9 cellular contexts compared by ENCODE assay signal in genomic region chr3:52771334-52771681, GRCh38. TPM values are rescaled to one million over a fixed set of nuclear protein-coding genes. Genes with fewer than 3 reads are reported as not detected.
A peak's percentile ranks its signal among the peaks of the same experiment; 100 is the strongest.
DNase-seq lines count a peak whose midpoint lies in the region; TF ChIP-seq lines count a peak whose summit lies in the region.
"Had no signal": no experiment of that assay in that cellular context is flagged by ENCODE, and none has a peak within 500 bp of the region (broad histone marks: within the 10 kb centered on the region; RNA-seq: fewer than 3 reads in every experiment).

No MANE protein-coding gene starts in this region.

- CTCF ChIA-PET in HEK293 (lab: Yijun Ruan, JAX) = interaction anchor here (0.6 to 1.2 kb wide), 4 partner anchors 27 to 305 kb away, joined by 3 to 4 read pairs (median 3); no protein-coding TSS in a partner anchor

- no peaks in the 10 kb centered on the region for H3K9me3 Mint-ChIP-seq in activated T-helper 2 cell treated with anti-CD3 and anti-CD28 coated beads, Interferon-gamma antibody, Interleukin-2, Interleukin-4, amounts not matched to agents 10 μg/mL and 5 μg/mL and 100 μg/mL, durations not matched to agents 14 hours and 24 hours and 36 hours

- H3K36me3 ChIP-seq in HEK293 (ENCODE audit: control insufficient read depth in 2 of 2, insufficient read depth in 1 of 2, low read length in 2 of 2) = peaks cover 4 to 21% of the 10 kb centered on the region in 2 experiments; a peak in 2 of 3 replicates

- H3K27ac ChIP-seq in 22Rv1 = peak overlapping the region; percentile 91
- H3K27ac ChIP-seq in HEK293 (ENCODE audit: extremely low read depth, low read depth, low read length) = peak overlapping the region; percentile 72
- peak overlapping the region; percentile 78 for H3K27ac ChIP-seq in substantia nigra (ENCODE audit: low read depth, low read length, poor library complexity, severe bottlenecking)

- DNase-seq in activated T-helper 2 cell treated with anti-CD3 and anti-CD28 coated beads, Interferon-gamma antibody, Interleukin-2, Interleukin-4, amounts not matched to agents 10 μg/mL and 5 μg/mL and 100 μg/mL, durations not matched to agents 14 hours and 24 hours and 36 hours (ENCODE audit: low spot score) = no peak
- no peak for DNase-seq in substantia nigra (lab: John Stamatoyannopoulos, UW)
- DNase-seq in SHP77 (lab: John Stamatoyannopoulos, UW) = no peak
- DNase-seq in epidermal melanocyte (ENCODE audit: insufficient read length, low spot score) = no peak
- DNase-seq in NCI-H1930 (lab: John Stamatoyannopoulos, UW) = no peak

- H3K4me3 ChIP-seq in HEK293 (ENCODE audit: low read depth, low read length) (peak overlapping the region; percentile 94), iPS-18c (ENCODE audit: insufficient read depth, low read depth, low read length) (peak overlapping the region; percentile 96)

- H3K4me1 ChIP-seq in HEK293 (ENCODE audit: control insufficient read depth, insufficient read depth, low read length) = peaks cover 3% of the 10 kb centered on the region; the same call in 1 of the 2 replicates

- H3K4me1 Mint-ChIP-seq in activated T-helper 2 cell treated with anti-CD3 and anti-CD28 coated beads, Interferon-gamma antibody, Interleukin-2, Interleukin-4, amounts not matched to agents 10 μg/mL and 5 μg/mL and 100 μg/mL, durations not matched to agents 14 hours and 24 hours and 36 hours (ENCODE audit: low read depth) = peaks cover 18% of the 10 kb centered on the region

- H3K9me3 ChIP-seq in HEK293 (ENCODE audit: control insufficient read depth, insufficient read depth, low read depth, low read length) = no peaks in the 10 kb centered on the region
- H3K9me3 ChIP-seq in iPS-18c (ENCODE audit: control insufficient read depth, insufficient read depth, low read length) = no peaks in the 10 kb centered on the region

- no peaks in the 10 kb centered on the region for H3K27me3 Mint-ChIP-seq in activated T-helper 2 cell treated with anti-CD3 and anti-CD28 coated beads, Interferon-gamma antibody, Interleukin-2, Interleukin-4, amounts not matched to agents 10 μg/mL and 5 μg/mL and 100 μg/mL, durations not matched to agents 14 hours and 24 hours and 36 hours (ENCODE audit: low read depth)

- peak overlapping the region; percentile 92 for H3K4me3 Mint-ChIP-seq in activated T-helper 2 cell treated with anti-CD3 and anti-CD28 coated beads, Interferon-gamma antibody, Interleukin-2, Interleukin-4, amounts not matched to agents 10 μg/mL and 5 μg/mL and 100 μg/mL, durations not matched to agents 14 hours and 24 hours and 36 hours (ENCODE audit: low read depth)

- POLR2A ChIA-PET in HEK293 (lab: Yijun Ruan, JAX) = interaction anchor here (0.6 to 1.5 kb wide), 8 partner anchors 9 to 235 kb away, joined by 3 to 10 read pairs (median 4); partner anchors contain the start of genes GLT8D1, SPCS1 and UQCC5

- TF ChIP-seq CTCF in 22Rv1 (IDR thresholded peaks at IDR 0.05) = no peak
- TF ChIP-seq CTCF in HEK293 (tag by site-specific recombination; IDR thresholded peaks at IDR 0.05) = no peak

- intact Hi-C loops in activated T-helper 2 cell treated with anti-CD3 and anti-CD28 coated beads, Interferon-gamma antibody, Interleukin-2, Interleukin-4, amounts not matched to agents 10 μg/mL and 5 μg/mL and 100 μg/mL, durations not matched to agents 14 hours and 24 hours and 36 hours (cut with micrococcal nuclease) = no loop called here

- H3K36me3 Mint-ChIP-seq in activated T-helper 2 cell treated with anti-CD3 and anti-CD28 coated beads, Interferon-gamma antibody, Interleukin-2, Interleukin-4, amounts not matched to agents 10 μg/mL and 5 μg/mL and 100 μg/mL, durations not matched to agents 14 hours and 24 hours and 36 hours (ENCODE audit: low read depth) = peaks cover 11% of the 10 kb centered on the region

- peak overlapping the region; percentile 96 for H3K27ac Mint-ChIP-seq in activated T-helper 2 cell treated with anti-CD3 and anti-CD28 coated beads, Interferon-gamma antibody, Interleukin-2, Interleukin-4, amounts not matched to agents 10 μg/mL and 5 μg/mL and 100 μg/mL, durations not matched to agents 14 hours and 24 hours and 36 hours

TF ChIP-seq in HEK293, 187 proteins besides CTCF, POLR2A, EP300 and RAD21:
- TF ChIP-seq BCL11B (tag by site-specific recombination; IDR thresholded peaks at IDR 0.05; ENCODE audit: low read depth) (no peak), ELK4 (IDR thresholded peaks at IDR 0.05; ENCODE audit: borderline replicate concordance, low read depth, low read length) (no peak), ZNF610 (tag by site-specific recombination; IDR thresholded peaks at IDR 0.05; ENCODE audit: borderline replicate concordance) (0 out of 2 replicates have a peak, but pooled peaks have one; percentile 10), PATZ1 (tag by site-specific recombination; IDR thresholded peaks at IDR 0.05) (no peak), MZF1 (tag by site-specific recombination; IDR thresholded peaks at IDR 0.05; ENCODE audit: borderline replicate concordance) (no peak), ZNF701 (tag by site-specific recombination; IDR thresholded peaks at IDR 0.05) (no peak), ZNF221 (tag by site-specific recombination; IDR thresholded peaks at IDR 0.05; ENCODE audit: borderline replicate concordance) (no peak), HOXA7 (CRISPR knock-in tag; IDR thresholded peaks at IDR 0.05; ENCODE audit: borderline replicate concordance) (no peak), ZNF664 (tag by site-specific recombination; IDR thresholded peaks at IDR 0.05) (no peak), ZNF362 (tag by site-specific recombination; IDR thresholded peaks at IDR 0.05) (0 out of 2 replicates have a peak, but pooled peaks have one; percentile 44), ZNF24 (tag by site-specific recombination; IDR thresholded peaks at IDR 0.05) (no peak), ZNF335 (tag by site-specific recombination; conservative IDR thresholded peaks at IDR 0.05) (peak; percentile 50), KLF16 (tag by site-specific recombination; IDR thresholded peaks at IDR 0.05) (no peak), GLI2 (tag by site-specific recombination; IDR thresholded peaks at IDR 0.05; ENCODE audit: borderline replicate concordance, low read depth) (no peak), EGR2 (tag by site-specific recombination; IDR thresholded peaks at IDR 0.05; ENCODE audit: low read depth) (no peak), ZNF623 (tag by site-specific recombination; IDR thresholded peaks at IDR 0.05) (no peak)
TF ChIP-seq in HEK293: peak in this region for 3.

RNA-seq across cellular contexts. Expression of gene NEK4, which starts 0.6 kb away (rescaled TPM):
- 26.7 and 27.6 TPM in 2 replicates for total RNA-seq in activated T-helper 2 cell treated with anti-CD3 and anti-CD28 coated beads, Interferon-gamma antibody, Interleukin-2, Interleukin-4, amounts not matched to agents 10 μg/mL and 5 μg/mL and 100 μg/mL, durations not matched to agents 14 hours and 24 hours and 36 hours

RNA-seq across cellular contexts. Expression of gene ITIH1, which starts 6.1 kb away (rescaled TPM):
- total RNA-seq in activated T-helper 2 cell treated with anti-CD3 and anti-CD28 coated beads, Interferon-gamma antibody, Interleukin-2, Interleukin-4, amounts not matched to agents 10 μg/mL and 5 μg/mL and 100 μg/mL, durations not matched to agents 14 hours and 24 hours and 36 hours = not detected in 2 replicates
- total RNA-seq: glomerular endothelial cell had no signal

RNA-seq across cellular contexts. Expression of gene ITIH3, which starts 23.3 kb away (rescaled TPM):
- total RNA-seq in activated T-helper 2 cell treated with anti-CD3 and anti-CD28 coated beads, Interferon-gamma antibody, Interleukin-2, Interleukin-4, amounts not matched to agents 10 μg/mL and 5 μg/mL and 100 μg/mL, durations not matched to agents 14 hours and 24 hours and 36 hours = not detected in 2 replicates
- total RNA-seq: glomerular endothelial cell had no signal

RNA-seq across cellular contexts. Expression of gene ITIH4, which starts 59.2 kb away (rescaled TPM):
- total RNA-seq in activated T-helper 2 cell treated with anti-CD3 and anti-CD28 coated beads, Interferon-gamma antibody, Interleukin-2, Interleukin-4, amounts not matched to agents 10 μg/mL and 5 μg/mL and 100 μg/mL, durations not matched to agents 14 hours and 24 hours and 36 hours = 3.6 and 4.8 TPM in 2 replicates
